In genomic region chr2:19643117-19643518, GRCh38 we compare ENCODE assay signal across 12 cellular contexts.
DNase-seq lines count a peak whose midpoint lies in the region; ATAC-seq and TF ChIP-seq lines count a peak whose summit lies in the region.
"Had no signal": no experiment of that assay in that cellular context is flagged by ENCODE, and none has a peak within 500 bp of the region (broad histone marks: within the 10 kb centered on the region; RNA-seq: fewer than 3 reads in every experiment).

No MANE protein-coding gene starts in this region.

- TF ChIP-seq CTCF in suprapubic skin (IDR thresholded peaks at IDR 0.05) = no peak

- WGBS in mesenchymal stem cell = 92% methylated on average over 3 of the region's 3 CpGs
- 78% methylated on average over 3 of the region's 3 CpGs for WGBS in suprapubic skin

- no peak overlapping the region for H4K91ac ChIP-seq in mesenchymal stem cell (ENCODE audit: low read length)

- no peak overlapping the region for H3K18ac ChIP-seq in mesenchymal stem cell (ENCODE audit: low read depth in 1 of 2, low read length in 2 of 2)

- H3K23ac ChIP-seq in mesenchymal stem cell (ENCODE audit: low read length in 2 of 2) = no peak overlapping the region

- H2BK12ac ChIP-seq in mesenchymal stem cell (ENCODE audit: low read length in 2 of 2) = no peak overlapping the region

- no peak overlapping the region for H4K8ac ChIP-seq in mesenchymal stem cell (ENCODE audit: low read length)

- H2AFZ ChIP-seq in mesenchymal stem cell (ENCODE audit: low read depth, low read length) = no peak overlapping the region

- peak; percentile 51 for ATAC-seq in GM19025 (IDR thresholded peaks at IDR 0.05; ENCODE audit: low read depth, unreplicated experiment)
- peak; percentile 60 for ATAC-seq in GM21825 (IDR thresholded peaks at IDR 0.05; ENCODE audit: unreplicated experiment)
- ATAC-seq in HG03457 (IDR thresholded peaks at IDR 0.05; ENCODE audit: unreplicated experiment) = peak; percentile 57

- no peak overlapping the region for H3K27ac ChIP-seq in mesenchymal stem cell (ENCODE audit: low read length, poor library complexity, severe bottlenecking)
- H3K27ac ChIP-seq in suprapubic skin = no peak overlapping the region
- H3K27ac ChIP-seq: epithelial cell of prostate, SK-N-MC had no signal

- no peak overlapping the region for H2BK15ac ChIP-seq in mesenchymal stem cell (ENCODE audit: low read depth, poor library complexity, severe bottlenecking)

- TF ChIP-seq EP300 in suprapubic skin (IDR thresholded peaks at IDR 0.05) = no peak

- no peak overlapping the region for H2BK5ac ChIP-seq in mesenchymal stem cell (ENCODE audit: low read depth, low read length, poor library complexity, severe bottlenecking)

- H3K9ac ChIP-seq in mesenchymal stem cell (ENCODE audit: low read length) = peak overlapping the region; percentile 22

- in situ Hi-C loops in ACHN (cut with HindIII; ENCODE audit: low pct_ligation_motif_present, low pct_unique_long_range_greater_than_20kb, low sequenced_read_pairs) = no loop called here

- H3K14ac ChIP-seq in mesenchymal stem cell (ENCODE audit: low read length in 2 of 2) = no peak overlapping the region

- no peaks in the 10 kb centered on the region for H3K4me1 ChIP-seq in mesenchymal stem cell (ENCODE audit: control insufficient read depth, insufficient read depth, low read depth, low read length)
- H3K4me1 ChIP-seq in suprapubic skin = no peaks in the 10 kb centered on the region

- no peaks in the 10 kb centered on the region for H3K79me1 ChIP-seq in mesenchymal stem cell (replicated peaks; ENCODE audit: low read length, poor library complexity, severe bottlenecking)

- H3K4me3 ChIP-seq in mesenchymal stem cell (ENCODE audit: insufficient read depth in 1 of 2, low read depth in 1 of 2, low read length in 2 of 2) (no peak overlapping the region), suprapubic skin (no peak overlapping the region)
- H3K4me3 ChIP-seq: SK-N-MC had no signal

- no peak overlapping the region for H2AK5ac ChIP-seq in mesenchymal stem cell (ENCODE audit: low read length, severe bottlenecking)

- DNase-seq in mesenchymal stem cell (peak; percentile 30), CD1c-positive myeloid dendritic cell (ENCODE audit: extremely low spot score) (no peak), NK-92 (lab: John Stamatoyannopoulos, UW; ENCODE audit: unreplicated experiment) (no peak), suprapubic skin (ENCODE audit: low spot score in 2 of 2) (no peak), ACHN (no peak)
- DNase-seq: immature natural killer cell, NCI-H446 had no signal

- H3K9me3 ChIP-seq in mesenchymal stem cell (ENCODE audit: control insufficient read depth, low read length) = no peaks in the 10 kb centered on the region
- H3K9me3 ChIP-seq in suprapubic skin = no peaks in the 10 kb centered on the region

- H3K4me2 ChIP-seq in mesenchymal stem cell (ENCODE audit: low read length, poor library complexity, severe bottlenecking) = no peak overlapping the region

- no peaks in the 10 kb centered on the region for H3K27me3 ChIP-seq in mesenchymal stem cell (ENCODE audit: control insufficient read depth in 1 of 2, insufficient read depth in 1 of 2, low read length in 2 of 2)
- no peaks in the 10 kb centered on the region for H3K27me3 ChIP-seq in suprapubic skin

- no peak for TF ChIP-seq POLR2A in suprapubic skin (IDR thresholded peaks at IDR 0.05)

- H2BK120ac ChIP-seq in mesenchymal stem cell (ENCODE audit: low read depth, low read length) = no peak overlapping the region

- H3K4ac ChIP-seq in mesenchymal stem cell (ENCODE audit: low read depth in 1 of 2, low read length in 2 of 2) = no peak overlapping the region

- H3K36me3 ChIP-seq in mesenchymal stem cell (ENCODE audit: control insufficient read depth in 1 of 2, insufficient read depth in 2 of 2, low read depth in 1 of 2, low read length in 2 of 2) (no peaks in the 10 kb centered on the region), suprapubic skin (no peaks in the 10 kb centered on the region)
